8 cellular contexts compared by ENCODE assay signal in genomic region chr19:2475018-2475701, GRCh38. TPM values are rescaled to one million over a fixed set of nuclear protein-coding genes. Genes with fewer than 3 reads are reported as not detected.
DNase-seq lines count a peak whose midpoint lies in the region; ATAC-seq and TF ChIP-seq lines count a peak whose summit lies in the region.

No MANE protein-coding gene starts in this region.

- H3K23ac ChIP-seq in neuronal stem cell (ENCODE audit: low read depth, low read length, poor library complexity) = peak overlapping the region; percentile 95

- peak; percentile 55 for DNase-seq in Calu3
- peak; percentile 43 for DNase-seq in HEK293T (ENCODE audit: extremely low spot score)
- peak; percentile 57 for DNase-seq in fibroblast of villous mesenchyme (ENCODE audit: low read depth)
- no peak for DNase-seq in neuronal stem cell (ENCODE audit: low spot score)
- peak; percentile 67 to 93 for DNase-seq in upper lobe of left lung
- no peak for DNase-seq in NCI-H524 treated with DMSO at 0.1 percent for 48 hours (lab: John Stamatoyannopoulos, UW)

- TF ChIP-seq EP300 in upper lobe of left lung (IDR thresholded peaks at IDR 0.05) = no peak

- peak overlapping the region; percentile 95 for H3K4ac ChIP-seq in neuronal stem cell (ENCODE audit: low read length)

- peaks cover 39% of the 10 kb centered on the region for H3K79me2 ChIP-seq in OCI-LY3 (ENCODE audit: low read length)

- peak overlapping the region; percentile 66 for H2BK5ac ChIP-seq in neuronal stem cell (ENCODE audit: low read length)

- H3K4me3 ChIP-seq in OCI-LY3 (ENCODE audit: low read length) = peak overlapping the region; percentile 79
- peak overlapping the region; percentile 83 for H3K4me3 ChIP-seq in fibroblast of villous mesenchyme (ENCODE audit: low read depth, low read length)
- H3K4me3 ChIP-seq in neuronal stem cell (ENCODE audit: low read length in 2 of 2) = peak overlapping the region; percentile 31 to 32
- peak overlapping the region; percentile 48 to 98 (median 72) for H3K4me3 ChIP-seq in upper lobe of left lung

- H3K9ac ChIP-seq in OCI-LY3 (ENCODE audit: low read length) = peak overlapping the region; percentile 63
- no peak overlapping the region for H3K9ac ChIP-seq in neuronal stem cell (ENCODE audit: low read depth, low read length, poor library complexity)

- H2BK15ac ChIP-seq in neuronal stem cell (ENCODE audit: low read length) = peak overlapping the region; percentile 38

- no peak for TF ChIP-seq CTCF in Calu3 (IDR thresholded peaks at IDR 0.05; ENCODE audit: unreplicated experiment)
- peak; percentile 13; the same call in 1 of the 2 replicates for TF ChIP-seq CTCF in OCI-LY3 (IDR thresholded peaks at IDR 0.05; ENCODE audit: low read depth, low read length)
- TF ChIP-seq CTCF in fibroblast of villous mesenchyme (IDR thresholded peaks at IDR 0.05; ENCODE audit: insufficient read depth, low read depth, low read length) = no peak
- TF ChIP-seq CTCF in upper lobe of left lung (IDR thresholded peaks at IDR 0.05) = peak in 1 of 6 experiments; percentile 7

- peak overlapping the region; percentile 95 for H3K4me3 Mint-ChIP-seq in Calu3 (ENCODE audit: low read depth, unreplicated experiment)
- peak overlapping the region; percentile 98 for H3K4me3 Mint-ChIP-seq in activated T-helper 17 cell treated with anti-CD3 and anti-CD28 coated beads, Interleukin-2, amount 50 U/mL, for 72 hours

- POLR2A ChIA-PET in HEK293T (lab: Yijun Ruan, JAX) = interaction anchor here (0.6 to 6.2 kb wide), 55 partner anchors 9 to 600 kb away, joined by 3 to 151 read pairs (median 9); partner anchors contain the start of genes LMNB2, LSM7, SPPL2B and THOP1

- peak; percentile 40 for ATAC-seq in activated T-helper 17 cell treated with anti-CD3 and anti-CD28 coated beads, Interleukin-2, amount 50 U/mL, for 72 hours (replicated peaks)
- ATAC-seq in upper lobe of left lung (ENCODE audit: low FRiP score in 2 of 2) = peak; percentile 25 to 38

- peaks cover 26% of the 10 kb centered on the region for H4K20me1 ChIP-seq in OCI-LY3 (ENCODE audit: insufficient read depth, low read length)

- no peak overlapping the region for H4K8ac ChIP-seq in neuronal stem cell (ENCODE audit: low read depth, low read length)

- peaks cover 11% of the 10 kb centered on the region for H3K27me3 Mint-ChIP-seq in Calu3 (ENCODE audit: unreplicated experiment)
- no peaks in the 10 kb centered on the region for H3K27me3 Mint-ChIP-seq in activated T-helper 17 cell treated with anti-CD3 and anti-CD28 coated beads, Interleukin-2, amount 50 U/mL, for 72 hours

- H3K36me3 ChIP-seq in OCI-LY3 (replicated peaks; ENCODE audit: low read depth, low read length) (peaks cover 27% of the 10 kb centered on the region), neuronal stem cell (replicated peaks in 1 of 2; ENCODE audit: control insufficient read depth in 2 of 2, insufficient read depth in 2 of 2, low read length in 2 of 2) (peaks cover 0 to 5% of the 10 kb centered on the region in 2 donors), upper lobe of left lung (peaks cover 0 to 19% (median 11%) of the 10 kb centered on the region in 4 donors)

- H2BK120ac ChIP-seq in neuronal stem cell (ENCODE audit: low read depth, low read length) = no peak overlapping the region

- H2AK5ac ChIP-seq in neuronal stem cell (ENCODE audit: low read depth, low read length) = peak overlapping the region; percentile 90

- no peaks in the 10 kb centered on the region for H3K9me3 Mint-ChIP-seq in Calu3 (ENCODE audit: low read depth, unreplicated experiment)
- no peaks in the 10 kb centered on the region for H3K9me3 Mint-ChIP-seq in activated T-helper 17 cell treated with anti-CD3 and anti-CD28 coated beads, Interleukin-2, amount 50 U/mL, for 72 hours

- TF ChIP-seq POLR2A in upper lobe of left lung (IDR thresholded peaks at IDR 0.05) = peak in 1 of 4 donors; percentile 14

- peak overlapping the region; percentile 88 for H3K18ac ChIP-seq in neuronal stem cell (ENCODE audit: low read length)

- CTCF ChIA-PET in Calu3 (lab: Charles Lee) (interaction anchor here (0.9 to 4.3 kb wide), 4 partner anchors 54 to 162 kb away, joined by 3 to 61 read pairs (median 8); no protein-coding TSS in a partner anchor), HEK293T (lab: Yijun Ruan, JAX) (interaction anchor here (0.6 to 3.1 kb wide), 5 partner anchors 97 to 136 kb away, joined by 3 to 15 read pairs (median 5); no protein-coding TSS in a partner anchor)

- H3K14ac ChIP-seq in neuronal stem cell (ENCODE audit: low read length) = no peak overlapping the region

- BruUV-seq in Calu3 (replicated peaks; lab: Mats Ljungman, UMichigan) = no TSS peak

- H3K27me3 ChIP-seq in OCI-LY3 (ENCODE audit: low read depth, low read length) = no peaks in the 10 kb centered on the region
- H3K27me3 ChIP-seq in neuronal stem cell (ENCODE audit: control insufficient read depth in 3 of 3, insufficient read depth in 3 of 3, low read depth in 1 of 3, low read length in 3 of 3) = peaks cover 0 to 50% (median 23%) of the 10 kb centered on the region in 3 experiments
- H3K27me3 ChIP-seq in upper lobe of left lung = no peaks in the 10 kb centered on the region

- peaks cover 48% of the 10 kb centered on the region for H3K36me3 Mint-ChIP-seq in Calu3 (ENCODE audit: insufficient read depth, unreplicated experiment)
- peaks cover 38% of the 10 kb centered on the region for H3K36me3 Mint-ChIP-seq in activated T-helper 17 cell treated with anti-CD3 and anti-CD28 coated beads, Interleukin-2, amount 50 U/mL, for 72 hours (ENCODE audit: low read depth)

- H2AFZ ChIP-seq in OCI-LY3 (ENCODE audit: low read depth, low read length) = no peak overlapping the region
- H2AFZ ChIP-seq in neuronal stem cell (ENCODE audit: low read length) = peak overlapping the region; percentile 84

- no peaks in the 10 kb centered on the region for H3K79me1 ChIP-seq in neuronal stem cell (ENCODE audit: low read depth, low read length)

- H3K9me3 ChIP-seq in OCI-LY3 (ENCODE audit: insufficient read depth, low read length) (no peaks in the 10 kb centered on the region), neuronal stem cell (replicated peaks in 1 of 2; ENCODE audit: control insufficient read depth in 2 of 2, insufficient read depth in 1 of 2, low read depth in 1 of 2, low read length in 2 of 2) (no peaks in the 10 kb centered on the region), upper lobe of left lung (no peaks in the 10 kb centered on the region)

- peak overlapping the region; percentile 73 for H2BK12ac ChIP-seq in neuronal stem cell (ENCODE audit: low read length)

- peak overlapping the region; percentile 87 for H3K4me2 ChIP-seq in OCI-LY3 (ENCODE audit: low read length)
- peak overlapping the region; percentile 100 for H3K4me2 ChIP-seq in neuronal stem cell (ENCODE audit: insufficient read depth, low read length, poor library complexity, severe bottlenecking)

- H3K4me1 ChIP-seq in OCI-LY3 (ENCODE audit: low read length) = peaks cover 17% of the 10 kb centered on the region
- H3K4me1 ChIP-seq in neuronal stem cell (ENCODE audit: control insufficient read depth in 2 of 2, insufficient read depth in 1 of 2, low read depth in 1 of 2, low read length in 2 of 2) = peaks cover 18 to 20% of the 10 kb centered on the region in 2 donors
- H3K4me1 ChIP-seq in upper lobe of left lung = peaks cover 13 to 36% (median 30%) of the 10 kb centered on the region in 4 donors

- intact Hi-C loops in Calu3 (cut with micrococcal nuclease; ENCODE audit: unreplicated experiment) = loop anchor here (5.0 kb wide), 1 partner anchor 67 kb away; no protein-coding TSS in a partner anchor

- peak overlapping the region; percentile 85 for H3K27ac ChIP-seq in OCI-LY3 (ENCODE audit: low read length)
- no peak overlapping the region for H3K27ac ChIP-seq in neuronal stem cell (replicated peaks; ENCODE audit: low read length)
- H3K27ac ChIP-seq in upper lobe of left lung = peak overlapping the region; percentile 90 to 95 (median 92)

- H3K27ac Mint-ChIP-seq in Calu3 (ENCODE audit: unreplicated experiment) = peak overlapping the region; percentile 42
- peak overlapping the region; percentile 98 for H3K27ac Mint-ChIP-seq in activated T-helper 17 cell treated with anti-CD3 and anti-CD28 coated beads, Interleukin-2, amount 50 U/mL, for 72 hours

- H4K91ac ChIP-seq in neuronal stem cell (ENCODE audit: low read depth, low read length, poor library complexity) = no peak overlapping the region

- WGBS in neuronal stem cell (ENCODE audit: extremely low coverage in 2 of 2, insufficient read length in 2 of 2, insufficient replicate concordance in 1 of 2), 2 donors = no CpG with 5 or more reads among the region's 45 CpGs
- 0% methylated on average over 17 to 33 of the region's 45 CpGs for WGBS in upper lobe of left lung, 2 donors

- H3K4me1 Mint-ChIP-seq in Calu3 (ENCODE audit: low read depth, unreplicated experiment) = peaks cover 9% of the 10 kb centered on the region
- H3K4me1 Mint-ChIP-seq in activated T-helper 17 cell treated with anti-CD3 and anti-CD28 coated beads, Interleukin-2, amount 50 U/mL, for 72 hours = peaks cover 8% of the 10 kb centered on the region

TF ChIP-seq in HEK293T, 16 proteins besides CTCF, POLR2A, EP300 and RAD21 (continues in another document):
- TF ChIP-seq ARNT (IDR thresholded peaks at IDR 0.05) = no peak
- TF ChIP-seq TARDBP (IDR thresholded peaks at IDR 0.05) = no peak
- TF ChIP-seq FOXM1 (IDR thresholded peaks at IDR 0.05; ENCODE audit: borderline replicate concordance) = no peak
- no peak for TF ChIP-seq ELF4 (IDR thresholded peaks at IDR 0.05)
- no peak for TF ChIP-seq CTBP1 (IDR thresholded peaks at IDR 0.05; ENCODE audit: borderline replicate concordance)
- TF ChIP-seq FOXA1 (IDR thresholded peaks at IDR 0.05) = no peak

RNA-seq across cellular contexts. Expression of gene GADD45B, which starts 0.8 kb away (rescaled TPM):
- total RNA-seq in Calu3 (2022) = 26.3 and 36.5 TPM in 2 replicates
- 10 to 100 TPM; 40.6 to 80.0 TPM for total RNA-seq in activated T-helper 17 cell treated with anti-CD3 and anti-CD28 coated beads, Interleukin-2, amount 50 U/mL, for 72 hours
- 54.8 and 70.9 TPM in 2 replicates for total RNA-seq in fibroblast of villous mesenchyme
- polyA plus RNA-seq in neuronal stem cell (2013, experiment 1 of 2) = 3.0 TPM
- polyA plus RNA-seq in neuronal stem cell (2013, experiment 2 of 2) = 2.3 TPM
- 100 to 1,000 TPM in 4 of 6 donors, 10 to 100 TPM in 2; 93.2 to 247 (median 139) TPM for total RNA-seq in upper lobe of left lung

RNA-seq across cellular contexts. Expression of gene LMNB2, which starts 18.4 kb away (rescaled TPM):
- total RNA-seq in Calu3 (2022) (88.0 and 109 TPM in 2 replicates), fibroblast of villous mesenchyme (58.6 and 92.0 TPM in 2 replicates), upper lobe of left lung (10 to 100 TPM; 15.7 to 49.7 (median 28.2) TPM)
- 10 to 100 TPM; 63.3 to 98.7 TPM for total RNA-seq in activated T-helper 17 cell treated with anti-CD3 and anti-CD28 coated beads, Interleukin-2, amount 50 U/mL, for 72 hours
- 123 TPM for polyA plus RNA-seq in neuronal stem cell (2013, experiment 1 of 2)
- polyA plus RNA-seq in neuronal stem cell (2013, experiment 2 of 2) = 124 TPM

RNA-seq across cellular contexts. Expression of gene TIMM13, which starts 47.8 kb away (rescaled TPM):
- total RNA-seq in Calu3 (2022) (75.8 and 81.8 TPM in 2 replicates), fibroblast of villous mesenchyme (24.2 and 34.8 TPM in 2 replicates), upper lobe of left lung (10 to 100 TPM; 26.2 to 82.3 (median 40.0) TPM)
- 100 to 1,000 TPM in 1 of 2 donors, 10 to 100 TPM in 1; 51.0 to 140 TPM for total RNA-seq in activated T-helper 17 cell treated with anti-CD3 and anti-CD28 coated beads, Interleukin-2, amount 50 U/mL, for 72 hours
- polyA plus RNA-seq in neuronal stem cell (2013, experiment 1 of 2) = 75.3 TPM
- polyA plus RNA-seq in neuronal stem cell (2013, experiment 2 of 2) = 72.7 TPM

Comparison
In these comparisons a context has a peak if more than half of its experiments do, and no peak if none do; other contexts are left out.
1. DNase-seq: peak in Calu3 (single experiment), HEK293T (single experiment), fibroblast of villous mesenchyme (single experiment) and upper lobe of left lung (2 of 2); none in neuronal stem cell (single experiment) and NCI-H524 treated with DMSO at 0.1 percent for 48 hours (single experiment).
2. H3K4me3 ChIP-seq: peak in every context shown above with its lines; median percentile 83 in fibroblast of villous mesenchyme; 79 in OCI-LY3; 72 in upper lobe of left lung; 32 in neuronal stem cell.